Comparison of ENCODE assay signal across 6 cellular contexts in the genomic region with DNA sequence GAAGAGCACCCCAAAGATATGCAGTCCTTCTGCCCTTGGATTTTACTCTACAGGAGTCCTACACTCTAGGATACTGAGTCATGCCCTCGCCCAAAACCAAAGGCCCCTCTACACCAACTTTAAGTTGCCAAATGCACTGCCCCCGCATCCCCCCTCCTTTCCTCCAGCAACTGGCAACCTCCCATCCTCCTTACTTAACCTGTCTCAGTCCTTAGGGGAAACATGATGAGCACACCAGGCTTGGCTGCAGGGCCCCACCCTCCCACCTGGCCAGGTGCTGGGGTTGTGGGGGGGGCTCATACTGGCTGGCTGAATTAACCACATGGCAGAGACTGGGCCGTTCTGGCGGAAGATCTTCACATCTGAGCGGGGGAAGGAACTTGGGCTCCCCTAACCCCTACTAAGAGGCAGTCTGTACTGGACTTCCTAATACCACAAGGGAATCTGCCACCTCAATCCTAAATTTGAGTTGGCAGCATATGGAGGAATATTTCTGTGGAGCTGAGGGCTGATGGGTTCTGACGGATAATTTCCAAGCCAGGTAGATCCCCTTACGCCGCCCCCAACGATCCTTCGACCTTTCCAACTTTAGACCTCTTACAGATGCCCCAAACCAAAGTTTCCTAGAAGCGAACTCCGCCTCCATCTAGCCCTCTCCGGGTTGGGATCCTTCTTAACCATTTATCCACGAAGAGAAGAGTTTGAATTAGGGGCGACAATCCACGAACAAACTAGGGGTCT. TPM values are rescaled to one million over a fixed set of nuclear protein-coding genes. Genes with fewer than 3 reads are reported as not detected.
DNase-seq lines count a peak whose midpoint lies in the region; ATAC-seq and TF ChIP-seq lines count a peak whose summit lies in the region.

No MANE protein-coding gene starts in this region.

- H3K27me3 Mint-ChIP-seq in activated T-cell treated with anti-CD3 and anti-CD28 coated beads, Interleukin-2, amount 50 U/mL, for 4 hours (ENCODE audit: low read depth): no peaks in the 10 kb centered on the region

- DNase-seq in SIG-M5 treated with dmso at 0.1 percent for 504 hours (lab: John Stamatoyannopoulos, UW; ENCODE audit: unreplicated experiment) (peak; percentile 85), SIG-M5 (lab: John Stamatoyannopoulos, UW) (no peak), left lung (peak; percentile 67 to 80), uterus (peak; percentile 45 to 61), OCI-M2 (lab: John Stamatoyannopoulos, UW; ENCODE audit: unreplicated experiment) (no peak)
- DNase-seq in activated T-cell treated with anti-CD3 and anti-CD28 coated beads, Interleukin-2, amount 50 U/mL, for 4 hours: peak; percentile 47

- TF ChIP-seq CTCF in left lung (IDR thresholded peaks at IDR 0.05) (no peak), uterus (IDR thresholded peaks at IDR 0.05) (no peak)

- TF ChIP-seq POLR2A in uterus (IDR thresholded peaks at IDR 0.05): peak in 1 of 2 donors; percentile 11

- no peaks in the 10 kb centered on the region for H3K27me3 ChIP-seq in left lung
- H3K27me3 ChIP-seq in uterus: no peaks in the 10 kb centered on the region

- H3K4me1 ChIP-seq in left lung (peaks cover 44 to 69% of the 10 kb centered on the region in 2 donors), uterus (peaks cover 0 to 7% of the 10 kb centered on the region in 2 donors)

- H3K9me3 Mint-ChIP-seq in activated T-cell treated with anti-CD3 and anti-CD28 coated beads, Interleukin-2, amount 50 U/mL, for 4 hours: no peaks in the 10 kb centered on the region

- peaks cover 0 to 2% of the 10 kb centered on the region in 2 donors for H3K36me3 ChIP-seq in left lung
- H3K36me3 ChIP-seq in uterus: no peaks in the 10 kb centered on the region

- peak overlapping the region; percentile 94 for H3K4me3 Mint-ChIP-seq in activated T-cell treated with anti-CD3 and anti-CD28 coated beads, Interleukin-2, amount 50 U/mL, for 4 hours

- H3K4me1 Mint-ChIP-seq in activated T-cell treated with anti-CD3 and anti-CD28 coated beads, Interleukin-2, amount 50 U/mL, for 4 hours (ENCODE audit: low read depth): peaks cover 56% of the 10 kb centered on the region

- peak overlapping the region; percentile 63 to 97 for H3K4me3 ChIP-seq in left lung
- H3K4me3 ChIP-seq in uterus: peak overlapping the region; percentile 97 to 98

- peak overlapping the region; percentile 98 for H3K27ac ChIP-seq in left lung
- peak overlapping the region; percentile 99 to 100 for H3K27ac ChIP-seq in uterus

- H3K36me3 Mint-ChIP-seq in activated T-cell treated with anti-CD3 and anti-CD28 coated beads, Interleukin-2, amount 50 U/mL, for 4 hours (ENCODE audit: insufficient read depth): peaks cover 7% of the 10 kb centered on the region

- H3K9me3 ChIP-seq in left lung: no peaks in the 10 kb centered on the region
- H3K9me3 ChIP-seq in uterus: no peaks in the 10 kb centered on the region

- intact Hi-C loops in left lung (cut with DNase I): no loop called here
- intact Hi-C loops in uterus (cut with DNase I; ENCODE audit: low total_unique reads): no loop called here

- ATAC-seq in activated T-cell treated with anti-CD3 and anti-CD28 coated beads, Interleukin-2, amount 50 U/mL, for 4 hours: peak; percentile 8 to 12
- peak; percentile 13 for ATAC-seq in left lung

RNA-seq across cellular contexts. Expression of gene HDGF, which starts 1.1 kb away (rescaled TPM):
- total RNA-seq in activated T-cell treated with anti-CD3 and anti-CD28 coated beads, Interleukin-2, amount 50 U/mL, for 4 hours: 100 to 1,000 TPM; 221 to 249 (median 230) TPM
- total RNA-seq in left lung (100 to 1,000 TPM; 139 to 207 TPM), uterus (100 to 1,000 TPM in 2 of 4 donors, 10 to 100 TPM in 2; 41.2 to 150 (median 73.7) TPM)

RNA-seq across cellular contexts. Expression of gene MRPL24, which starts 9.5 kb away (rescaled TPM):
- 100 to 1,000 TPM; 132 to 138 (median 132) TPM for total RNA-seq in activated T-cell treated with anti-CD3 and anti-CD28 coated beads, Interleukin-2, amount 50 U/mL, for 4 hours
- total RNA-seq in left lung (10 to 100 TPM; 42.8 to 62.2 TPM), uterus (10 to 100 TPM in 3 of 4 donors, 1 to 10 TPM in 1; 8.2 to 58.5 (median 23.8) TPM)

RNA-seq across cellular contexts. Expression of gene PRCC, which starts 17.0 kb away (rescaled TPM):
- total RNA-seq in activated T-cell treated with anti-CD3 and anti-CD28 coated beads, Interleukin-2, amount 50 U/mL, for 4 hours: 100 to 1,000 TPM; 108 to 111 (median 111) TPM
- total RNA-seq in left lung: 10 to 100 TPM; 40.7 to 56.2 TPM
- 10 to 100 TPM; 22.7 to 71.9 (median 29.1) TPM for total RNA-seq in uterus

RNA-seq across cellular contexts. Expression of gene ISG20L2, which starts 21.8 kb away (rescaled TPM):
- total RNA-seq in activated T-cell treated with anti-CD3 and anti-CD28 coated beads, Interleukin-2, amount 50 U/mL, for 4 hours: 10 to 100 TPM; 62.4 to 65.9 (median 63.8) TPM
- 10 to 100 TPM; 18.3 to 30.8 TPM for total RNA-seq in left lung
- total RNA-seq in uterus: 10 to 100 TPM in 2 of 4 donors, 1 to 10 TPM in 2; 3.6 to 24.8 (median 10.2) TPM

RNA-seq across cellular contexts. Expression of gene METTL25B, which starts 22.1 kb away (rescaled TPM):
- total RNA-seq in activated T-cell treated with anti-CD3 and anti-CD28 coated beads, Interleukin-2, amount 50 U/mL, for 4 hours: 10 to 100 TPM; 16.6 to 18.9 (median 18.5) TPM
- total RNA-seq in left lung: 10 to 100 TPM; 30.6 to 35.3 TPM
- 10 to 100 TPM in 3 of 4 donors, 1 to 10 TPM in 1; 3.5 to 69.7 (median 29.4) TPM for total RNA-seq in uterus

Comparison
In these comparisons a context has a peak if more than half of its experiments do, and no peak if none do; other contexts are left out.
1. DNase-seq: peak in SIG-M5 treated with dmso at 0.1 percent for 504 hours (single experiment), activated T-cell treated with anti-CD3 and anti-CD28 coated beads, Interleukin-2, amount 50 U/mL, for 4 hours (single experiment), left lung (2 of 2) and uterus (2 of 2); none in SIG-M5 (single experiment) and OCI-M2 (single experiment).